ENCODE assay signal across 13 cellular contexts in the genomic region with DNA sequence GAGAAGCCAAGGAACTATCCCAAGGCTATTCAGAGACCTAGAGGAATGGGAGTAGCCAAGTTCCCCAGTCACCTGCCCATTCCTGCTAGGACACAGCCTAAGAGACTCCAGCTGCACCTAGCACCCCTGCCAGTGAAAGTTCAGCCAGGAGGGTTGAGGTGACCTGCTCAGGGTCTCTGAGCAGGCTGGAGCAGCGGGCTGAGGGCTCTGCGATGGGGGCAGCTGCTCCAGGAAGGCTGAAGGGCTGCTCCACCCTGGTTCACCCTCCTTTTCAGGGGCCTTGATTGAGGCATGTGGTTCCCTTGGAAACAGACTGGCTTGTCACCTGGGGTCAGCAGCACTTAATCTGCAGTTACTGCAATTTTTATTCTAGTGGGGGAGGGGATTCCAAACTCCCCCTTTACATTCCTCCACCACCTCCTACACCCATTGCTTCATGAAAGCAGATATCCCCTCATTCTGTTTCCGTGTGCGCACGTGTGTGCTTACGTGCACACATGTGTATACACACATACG.
"Had no signal": no experiment of that assay in that cellular context is flagged by ENCODE, and none has a peak within 500 bp of the region (broad histone marks: within the 10 kb centered on the region; RNA-seq: fewer than 3 reads in every experiment).

No MANE protein-coding gene starts in this region.

- H3K36me3 Mint-ChIP-seq: immature natural killer cell; stimulated activated effector memory CD8-positive, alpha-beta T cell treated with anti-CD3 and anti-CD28 coated beads, Interleukin-12 subunit alpha, Interleukin-12 subunit beta, amount 100 ng/mL, for 72 hours had no signal

- H3K4me1 Mint-ChIP-seq: stimulated activated effector memory CD8-positive, alpha-beta T cell treated with anti-CD3 and anti-CD28 coated beads, Interleukin-12 subunit alpha, Interleukin-12 subunit beta, amount 100 ng/mL, for 72 hours had no signal

- H3K9me3 Mint-ChIP-seq: activated CD4-positive, alpha-beta memory T cell treated with anti-CD3 and anti-CD28 coated beads, Interleukin-2, amount 10 ng/mL, durations not matched to agents 7 days and 5 days; immature natural killer cell; stimulated activated effector memory CD8-positive, alpha-beta T cell treated with anti-CD3 and anti-CD28 coated beads, Interleukin-12 subunit alpha, Interleukin-12 subunit beta, amount 100 ng/mL, for 72 hours had no signal

- H3K27ac Mint-ChIP-seq: activated CD4-positive, alpha-beta memory T cell treated with anti-CD3 and anti-CD28 coated beads, Interleukin-2, amount 10 ng/mL, durations not matched to agents 7 days and 5 days; immature natural killer cell; stimulated activated effector memory CD8-positive, alpha-beta T cell treated with anti-CD3 and anti-CD28 coated beads, Interleukin-12 subunit alpha, Interleukin-12 subunit beta, amount 100 ng/mL, for 72 hours had no signal

- DNase-seq: activated CD4-positive, alpha-beta memory T cell treated with anti-CD3 and anti-CD28 coated beads, Interleukin-2, amount 10 ng/mL, durations not matched to agents 7 days and 5 days; activated naive CD4-positive, alpha-beta T cell; activated T-cell treated with anti-CD3 and anti-CD28 coated beads for 4 hours; anterior cingulate cortex; brain microvascular endothelial cell; cortex of kidney; effector CD8-positive, alpha-beta T cell; esophagus squamous epithelium; hypothalamus; immature natural killer cell; midbrain; T-helper 1 cell had no signal

- ATAC-seq: stimulated activated effector memory CD8-positive, alpha-beta T cell treated with anti-CD3 and anti-CD28 coated beads, Interleukin-12 subunit alpha, Interleukin-12 subunit beta, amount 100 ng/mL, for 72 hours had no signal

- H3K4me3 Mint-ChIP-seq: activated CD4-positive, alpha-beta memory T cell treated with anti-CD3 and anti-CD28 coated beads, Interleukin-2, amount 10 ng/mL, durations not matched to agents 7 days and 5 days; immature natural killer cell; stimulated activated effector memory CD8-positive, alpha-beta T cell treated with anti-CD3 and anti-CD28 coated beads, Interleukin-12 subunit alpha, Interleukin-12 subunit beta, amount 100 ng/mL, for 72 hours had no signal
